ENCODE assay signal across 5 cellular contexts in the genomic region with DNA sequence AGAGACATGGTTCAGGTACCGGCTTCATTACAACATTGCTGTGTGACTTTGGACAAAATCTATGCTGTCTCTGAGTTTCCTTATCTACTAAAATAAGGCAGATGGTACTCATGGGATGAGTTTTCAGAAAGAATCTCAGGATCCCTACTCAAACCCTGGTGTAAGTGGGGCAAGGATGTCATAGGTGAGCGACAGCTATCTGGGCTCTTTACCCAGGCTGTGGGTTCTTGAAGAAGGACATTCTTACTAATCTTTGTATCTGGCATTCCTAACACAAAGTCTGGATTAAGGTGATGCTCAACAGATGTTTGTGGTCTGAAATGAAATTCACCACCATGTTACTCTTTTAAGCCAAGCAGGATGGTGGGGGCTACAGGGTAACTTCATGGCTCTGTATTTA. TPM values are rescaled to one million over a fixed set of nuclear protein-coding genes. Genes with fewer than 3 reads are reported as not detected.
"Had no signal": no experiment of that assay in that cellular context is flagged by ENCODE, and none has a peak within 500 bp of the region (broad histone marks: within the 10 kb centered on the region; RNA-seq: fewer than 3 reads in every experiment).

No MANE protein-coding gene starts in this region.

RNA-seq across cellular contexts. Expression of a gene that starts 6.4 kb away (rescaled TPM):
- total RNA-seq: GM23248, H9, HepG2 had no signal
- polyA plus RNA-seq: GM23248, HepG2, IgD-negative memory B cell had no signal

RNA-seq across cellular contexts. Expression of a gene that starts 18.0 kb away (rescaled TPM):
- total RNA-seq: GM23248, H9, HepG2, HT-29 had no signal
- polyA plus RNA-seq: GM23248, HepG2, IgD-negative memory B cell had no signal

RNA-seq across cellular contexts. Expression of a gene that starts 49.5 kb away (rescaled TPM):
- total RNA-seq: HT-29 had no signal
- polyA plus RNA-seq: HepG2, IgD-negative memory B cell had no signal
